ENCODE assay signal across 24 cellular contexts in genomic region chr7:78634073-78634472, GRCh38.
A peak's percentile ranks its signal among the peaks of the same experiment; 100 is the strongest.
DNase-seq lines count a peak whose midpoint lies in the region; ATAC-seq and TF ChIP-seq lines count a peak whose summit lies in the region.
"Had no signal": no experiment of that assay in that cellular context is flagged by ENCODE, and none has a peak within 500 bp of the region (broad histone marks: within the 10 kb centered on the region; RNA-seq: fewer than 3 reads in every experiment).

No MANE protein-coding gene starts in this region.

- H3K4ac ChIP-seq in trophoblast cell (ENCODE audit: low read depth, low read length): no peak overlapping the region

- DNase-seq in G401 (ENCODE audit: low spot score): peak; percentile 29
- peak; percentile 5 for DNase-seq in RWPE1 (ENCODE audit: low spot score)
- DNase-seq in foreskin keratinocyte: peak; percentile 15 to 31
- DNase-seq in trophoblast cell: peak; percentile 62 to 90
- DNase-seq in aorta: no peak
- no peak for DNase-seq in type B pancreatic cell (ENCODE audit: extremely low spot score, unreplicated experiment)
- DNase-seq in T-helper 2 cell: no peak
- no peak for DNase-seq in activated CD8-positive, alpha-beta T cell treated with anti-CD3 and anti-CD28 coated beads for 36 hours
- DNase-seq: activated CD4-positive, alpha-beta T cell treated with anti-CD3 and anti-CD28 coated beads, Interleukin-2, amount 50 U/mL, for 1 hour; erythroblast; foreskin fibroblast; NCI-H1105; NCI-H2081; NCI-H446; posterior cingulate gyrus; stimulated activated CD8-positive, alpha-beta memory T cell treated with anti-CD3 and anti-CD28 coated beads, Interleukin-4, amount 100 ng/mL, for 48 hours; stomach; T1000; transverse colon had no signal

- WGBS in trophoblast cell (ENCODE audit: extremely low coverage, insufficient coverage, insufficient read length): no CpG with 5 or more reads among the region's 1 CpG
- WGBS in aorta, 2 donors: 97% methylated on average over 1 of the region's 1 CpG

- no peaks in the 10 kb centered on the region for H3K79me1 ChIP-seq in trophoblast cell (ENCODE audit: low read length)

- H3K36me3 ChIP-seq in trophoblast cell (ENCODE audit: control insufficient read depth in 1 of 2, insufficient read depth in 2 of 2, low read length in 2 of 2) (no peaks in the 10 kb centered on the region), aorta (ENCODE audit: control insufficient read depth in 1 of 2, insufficient read depth in 2 of 2, low read length in 1 of 2) (peaks cover 0 to under 1% of the 10 kb centered on the region in 2 donors)
- H3K36me3 ChIP-seq: neural progenitor cell, stomach, transverse colon had no signal

- no peak overlapping the region for H2BK5ac ChIP-seq in trophoblast cell (ENCODE audit: low read depth, low read length, poor library complexity)

- in situ Hi-C loops in G401 (cut with HindIII; ENCODE audit: low sequenced_read_pairs): no loop called here

- H4K8ac ChIP-seq in trophoblast cell (ENCODE audit: low read depth, low read length): no peak overlapping the region

- no peaks in the 10 kb centered on the region for H3K36me3 Mint-ChIP-seq in type B pancreatic cell
- no peaks in the 10 kb centered on the region for H3K36me3 Mint-ChIP-seq in activated CD8-positive, alpha-beta T cell treated with anti-CD3 and anti-CD28 coated beads for 36 hours (ENCODE audit: low read depth)
- H3K36me3 Mint-ChIP-seq: neural progenitor cell had no signal

- H3K4me1 Mint-ChIP-seq in type B pancreatic cell (ENCODE audit: unreplicated experiment): no peaks in the 10 kb centered on the region
- H3K4me1 Mint-ChIP-seq in activated CD8-positive, alpha-beta T cell treated with anti-CD3 and anti-CD28 coated beads for 36 hours (ENCODE audit: low read depth): no peaks in the 10 kb centered on the region

- no peak overlapping the region for H3K4me3 Mint-ChIP-seq in type B pancreatic cell
- no peak overlapping the region for H3K4me3 Mint-ChIP-seq in activated CD8-positive, alpha-beta T cell treated with anti-CD3 and anti-CD28 coated beads for 36 hours
- H3K4me3 Mint-ChIP-seq: activated T-helper 1 cell treated with anti-CD3 and anti-CD28 coated beads, Interleukin-12 subunit alpha, Interleukin-12 subunit beta, Interleukin-2, Interleukin-4 antibody, amounts not matched to agents 30 ng/mL and 10 ng/mL and 1 ng/mL, durations not matched to agents 14 hours and 24 hours and 36 hours; dendritic cell treated with granulocyte-macrophage colony-stimulating factor and Interleukin-4, amounts not matched to agents 40 ng/mL and 50 ng/mL, for 4 days; neural progenitor cell had no signal

- H4K12ac ChIP-seq in trophoblast cell (ENCODE audit: low read depth, low read length): no peak overlapping the region

- H2AFZ ChIP-seq in trophoblast cell (ENCODE audit: insufficient read depth, low read length, poor library complexity): no peak overlapping the region
- H2AFZ ChIP-seq: neural progenitor cell had no signal

- H3K18ac ChIP-seq in trophoblast cell (ENCODE audit: low read length): no peak overlapping the region

- H3K4me1 ChIP-seq in foreskin keratinocyte: no peaks in the 10 kb centered on the region
- no peaks in the 10 kb centered on the region for H3K4me1 ChIP-seq in trophoblast cell (ENCODE audit: control insufficient read depth in 1 of 2, insufficient read depth in 2 of 2, low read length in 2 of 2)
- H3K4me1 ChIP-seq in aorta (ENCODE audit: control insufficient read depth in 1 of 2, insufficient read depth in 2 of 2, low read length in 2 of 2): no peaks in the 10 kb centered on the region
- H3K4me1 ChIP-seq: neural progenitor cell, stomach, transverse colon had no signal

- no peak overlapping the region for H3K27ac ChIP-seq in RWPE1
- H3K27ac ChIP-seq in foreskin keratinocyte: no peak overlapping the region
- H3K27ac ChIP-seq in trophoblast cell (ENCODE audit: low read depth, low read length): no peak overlapping the region
- H3K27ac ChIP-seq in aorta (ENCODE audit: low read depth in 1 of 2, low read length in 2 of 2): no peak overlapping the region
- H3K27ac ChIP-seq: neural progenitor cell, stomach, transverse colon had no signal

- no peak for TF ChIP-seq CTCF in RWPE1 (conservative IDR thresholded peaks at IDR 0.05; ENCODE audit: low read depth)
- TF ChIP-seq CTCF in foreskin keratinocyte (conservative IDR thresholded peaks at IDR 0.05): no peak
- no peak for TF ChIP-seq CTCF in type B pancreatic cell (conservative IDR thresholded peaks at IDR 0.05)
- no peak for TF ChIP-seq CTCF in activated CD8-positive, alpha-beta T cell treated with anti-CD3 and anti-CD28 coated beads for 36 hours (IDR thresholded peaks at IDR 0.05)

- H3K9ac ChIP-seq in trophoblast cell (ENCODE audit: low read length): no peak overlapping the region
- H3K9ac ChIP-seq: neural progenitor cell had no signal

- H2BK12ac ChIP-seq in trophoblast cell (ENCODE audit: low read length): no peak overlapping the region

- peaks cover 3% of the 10 kb centered on the region for H3K27me3 Mint-ChIP-seq in type B pancreatic cell
- no peaks in the 10 kb centered on the region for H3K27me3 Mint-ChIP-seq in activated CD8-positive, alpha-beta T cell treated with anti-CD3 and anti-CD28 coated beads for 36 hours
- H3K27me3 Mint-ChIP-seq: dendritic cell treated with granulocyte-macrophage colony-stimulating factor and Interleukin-4, amounts not matched to agents 40 ng/mL and 50 ng/mL, for 4 days had no signal

- H3K14ac ChIP-seq in trophoblast cell (ENCODE audit: low read length): no peak overlapping the region

- H4K91ac ChIP-seq in trophoblast cell (ENCODE audit: low read depth, low read length): no peak overlapping the region

- H3K9me3 ChIP-seq in trophoblast cell (ENCODE audit: insufficient read depth, low read depth, low read length): no peaks in the 10 kb centered on the region
- no peaks in the 10 kb centered on the region for H3K9me3 ChIP-seq in aorta (ENCODE audit: control insufficient read depth, low read length)
- H3K9me3 ChIP-seq: stomach, transverse colon had no signal

- H2BK120ac ChIP-seq in trophoblast cell (ENCODE audit: insufficient read depth, low read length, poor library complexity): no peak overlapping the region

- CTCF ChIA-PET in RWPE1 (lab: Yijun Ruan, JAX): interaction anchor here (0.6 to 1.0 kb wide), 3 partner anchors 11 to 138 kb away, joined by 4 to 13 read pairs (median 4); no protein-coding TSS in a partner anchor
- CTCF ChIA-PET in activated CD8-positive, alpha-beta T cell treated with anti-CD3 and anti-CD28 coated beads for 36 hours (lab: Charles Lee): no interaction called here

- no peak overlapping the region for H3K27ac Mint-ChIP-seq in type B pancreatic cell
- H3K27ac Mint-ChIP-seq in activated CD8-positive, alpha-beta T cell treated with anti-CD3 and anti-CD28 coated beads for 36 hours: no peak overlapping the region
- H3K27ac Mint-ChIP-seq: activated naive CD4-positive, alpha-beta T cell treated with anti-CD3 and anti-CD28 coated beads, Interleukin-2, amount 50 U/mL, for 72 hours; activated T-helper 1 cell treated with anti-CD3 and anti-CD28 coated beads, Interleukin-12 subunit alpha, Interleukin-12 subunit beta, Interleukin-2, Interleukin-4 antibody, amounts not matched to agents 30 ng/mL and 10 ng/mL and 1 ng/mL, durations not matched to agents 14 hours and 24 hours and 36 hours; dendritic cell treated with granulocyte-macrophage colony-stimulating factor and Interleukin-4, amounts not matched to agents 40 ng/mL and 50 ng/mL, for 4 days; neural progenitor cell had no signal

- H3K79me2 ChIP-seq in trophoblast cell (ENCODE audit: control insufficient read depth, insufficient read depth, low read length, poor library complexity): no peaks in the 10 kb centered on the region

- H2AK5ac ChIP-seq in trophoblast cell (ENCODE audit: low read length): no peak overlapping the region

- no peak for ATAC-seq in foreskin keratinocyte
- no peak for ATAC-seq in aorta (ENCODE audit: low FRiP score)
- no peak for ATAC-seq in activated CD8-positive, alpha-beta T cell treated with anti-CD3 and anti-CD28 coated beads for 36 hours
- ATAC-seq: activated naive CD4-positive, alpha-beta T cell treated with anti-CD3 and anti-CD28 coated beads, Interleukin-2, amount 50 U/mL, for 72 hours; Right ventricle myocardium inferior had no signal

- H3K4me3 ChIP-seq in trophoblast cell (ENCODE audit: low read depth, low read length) (no peak overlapping the region), aorta (ENCODE audit: low read length in 2 of 2) (no peak overlapping the region)
- H3K4me3 ChIP-seq: neural progenitor cell, stomach, transverse colon had no signal

- no peak overlapping the region for H3K23ac ChIP-seq in trophoblast cell (ENCODE audit: low read length)

- intact Hi-C loops in aorta (cut with DNase I): no loop called here
- intact Hi-C loops in activated CD8-positive, alpha-beta T cell treated with anti-CD3 and anti-CD28 coated beads for 36 hours (cut with micrococcal nuclease): no loop called here

- H3K27me3 ChIP-seq in foreskin keratinocyte (no peaks in the 10 kb centered on the region), trophoblast cell (ENCODE audit: insufficient read depth, low read length) (no peaks in the 10 kb centered on the region), aorta (ENCODE audit: control insufficient read depth in 1 of 2, insufficient read depth in 2 of 2, low read length in 1 of 2) (no peaks in the 10 kb centered on the region)
- H3K27me3 ChIP-seq: neural progenitor cell, stomach, transverse colon had no signal

- POLR2A ChIA-PET in RWPE1 (lab: Yijun Ruan, JAX; ENCODE audit: low non-redundant PET): no interaction called here
- POLR2A ChIA-PET in activated CD8-positive, alpha-beta T cell treated with anti-CD3 and anti-CD28 coated beads for 36 hours (lab: Charles Lee): no interaction called here

- no peak overlapping the region for H3K4me2 ChIP-seq in trophoblast cell (ENCODE audit: low read length)
- H3K4me2 ChIP-seq: neural progenitor cell had no signal

- no peaks in the 10 kb centered on the region for H3K9me3 Mint-ChIP-seq in type B pancreatic cell
- H3K9me3 Mint-ChIP-seq in activated CD8-positive, alpha-beta T cell treated with anti-CD3 and anti-CD28 coated beads for 36 hours: peaks cover 3% of the 10 kb centered on the region
- H3K9me3 Mint-ChIP-seq: activated T-helper 1 cell treated with anti-CD3 and anti-CD28 coated beads, Interleukin-12 subunit alpha, Interleukin-12 subunit beta, Interleukin-2, Interleukin-4 antibody, amounts not matched to agents 30 ng/mL and 10 ng/mL and 1 ng/mL, durations not matched to agents 14 hours and 24 hours and 36 hours; neural progenitor cell had no signal

Comparison
In these comparisons a context has a peak if more than half of its experiments do, and no peak if none do; other contexts are left out.
1. DNase-seq: peak in G401 (single experiment), RWPE1 (single experiment), foreskin keratinocyte (2 of 2) and trophoblast cell (2 of 2); none in aorta (0 of 2), type B pancreatic cell (single experiment), T-helper 2 cell (0 of 5) and activated CD8-positive, alpha-beta T cell treated with anti-CD3 and anti-CD28 coated beads for 36 hours (single experiment).